In the genomic region with DNA sequence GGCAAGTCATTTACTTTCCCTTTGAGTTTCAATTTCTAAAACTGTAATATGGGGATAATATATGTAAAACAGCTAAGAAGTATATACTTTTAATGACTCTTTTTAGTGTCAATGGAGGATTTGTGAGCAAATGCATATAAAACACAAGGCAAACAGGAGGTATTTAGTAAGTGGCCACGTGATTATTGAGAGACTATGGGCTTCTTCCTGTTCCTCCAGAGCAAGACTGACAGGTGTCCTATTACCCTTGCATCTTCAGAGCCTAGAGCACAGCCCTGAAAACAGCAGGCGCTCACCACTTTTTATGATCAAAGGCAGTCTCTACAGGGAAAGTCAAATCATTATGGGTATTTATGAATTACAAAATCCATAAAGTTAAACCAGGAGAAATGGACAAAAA, we compare ENCODE assay signal across 15 cellular contexts. TPM values are rescaled to one million over a fixed set of nuclear protein-coding genes. Genes with fewer than 3 reads are reported as not detected.
DNase-seq lines count a peak whose midpoint lies in the region; ATAC-seq and TF ChIP-seq lines count a peak whose summit lies in the region.
"Had no signal": no experiment of that assay in that cellular context is flagged by ENCODE, and none has a peak within 500 bp of the region (broad histone marks: within the 10 kb centered on the region; RNA-seq: fewer than 3 reads in every experiment).

No MANE protein-coding gene starts in this region.

- H3K36me3 Mint-ChIP-seq in CD4-positive, alpha-beta memory T cell = no peaks in the 10 kb centered on the region
- H3K36me3 Mint-ChIP-seq in WTC11 (no peaks in the 10 kb centered on the region), memory B cell (no peaks in the 10 kb centered on the region)

- POLR2A ChIA-PET in CD4-positive, alpha-beta memory T cell (lab: Charles Lee; ENCODE audit: partially characterized antibody) = no interaction called here
- POLR2A ChIA-PET in WTC11 (lab: Charles Lee) = interaction anchor here (1.3 kb wide), 1 partner anchor 10 kb away, joined by 5 read pairs; no protein-coding TSS in a partner anchor

- peaks cover 0 to 3% (median 0%) of the 10 kb centered on the region in 8 donors for H3K9me3 Mint-ChIP-seq in CD4-positive, alpha-beta memory T cell
- H3K9me3 Mint-ChIP-seq in WTC11 (no peaks in the 10 kb centered on the region), memory B cell (no peaks in the 10 kb centered on the region)

- no peak for ATAC-seq in WTC11
- no peak for ATAC-seq in memory B cell (ENCODE audit: low read depth)

- H3K4me1 ChIP-seq in CD4-positive, alpha-beta memory T cell (ENCODE audit: insufficient read depth, low read length) = peaks cover 13% of the 10 kb centered on the region
- no peaks in the 10 kb centered on the region for H3K4me1 ChIP-seq in prostate gland (replicated peaks)

- WGBS in prostate gland = 66% methylated on average over 2 of the region's 2 CpGs

- TF ChIP-seq CTCF in GM20000 (IDR thresholded peaks at IDR 0.05; ENCODE audit: extremely low read depth, missing control alignments) (no peak), WTC11 (IDR thresholded peaks at IDR 0.05) (no peak), prostate gland (IDR thresholded peaks at IDR 0.05) (no peak)

- DNase-seq in CD4-positive, alpha-beta memory T cell = no peak
- DNase-seq in GM20000 (ENCODE audit: low spot score) (peak; percentile 30), WTC11 (ENCODE audit: low spot score) (no peak), memory B cell (ENCODE audit: low spot score in 2 of 2) (no peak), substantia nigra (lab: John Stamatoyannopoulos, UW) (no peak), posterior cingulate gyrus (no peak), D341Med (ENCODE audit: low spot score) (no peak), prostate gland (ENCODE audit: low spot score) (no peak)
- DNase-seq: kidney, NCI-H226, psoas muscle had no signal

- H3K36me3 ChIP-seq in CD4-positive, alpha-beta memory T cell (ENCODE audit: insufficient read depth, low read length) = no peaks in the 10 kb centered on the region
- no peaks in the 10 kb centered on the region for H3K36me3 ChIP-seq in prostate gland
- H3K36me3 ChIP-seq: cardiac muscle cell, tibial nerve had no signal

- H3K4me3 Mint-ChIP-seq in CD4-positive, alpha-beta memory T cell = peak overlapping the region; percentile 28 to 81 (median 64)
- H3K4me3 Mint-ChIP-seq in WTC11 (peak overlapping the region; percentile 65), memory B cell (peak overlapping the region; percentile 94)

- H3K9me3 ChIP-seq in CD4-positive, alpha-beta memory T cell (ENCODE audit: control insufficient read depth in 1 of 2, low read length in 2 of 2) = no peaks in the 10 kb centered on the region
- H3K9me3 ChIP-seq in prostate gland = no peaks in the 10 kb centered on the region
- H3K9me3 ChIP-seq: psoas muscle, SJSA1, tibial nerve had no signal

- H3K27ac Mint-ChIP-seq in CD4-positive, alpha-beta memory T cell = no peak overlapping the region
- H3K27ac Mint-ChIP-seq in WTC11 (peak overlapping the region; percentile 32), memory B cell (no peak overlapping the region)

- peaks cover 10 to 20% (median 16%) of the 10 kb centered on the region in 4 donors for H3K4me1 Mint-ChIP-seq in CD4-positive, alpha-beta memory T cell
- H3K4me1 Mint-ChIP-seq in WTC11 = peaks cover 47% of the 10 kb centered on the region
- H3K4me1 Mint-ChIP-seq in memory B cell = peaks cover 10% of the 10 kb centered on the region

- CTCF ChIA-PET in CD4-positive, alpha-beta memory T cell (lab: Charles Lee; ENCODE audit: partially characterized antibody) = no interaction called here
- CTCF ChIA-PET in WTC11 (lab: Charles Lee) = interaction anchor here (0.7 to 3.7 kb wide), 12 partner anchors 22 to 471 kb away, joined by 3 to 28 read pairs (median 6); no protein-coding TSS in a partner anchor

- intact Hi-C loops in CD4-positive, alpha-beta memory T cell (cut with micrococcal nuclease) = no loop called here
- intact Hi-C loops in posterior cingulate gyrus (cut with DNase I) = loop anchor here (2.0 to 10.0 kb wide), 4 partner anchors 78 to 470 kb away; no protein-coding TSS in a partner anchor
- intact Hi-C loops in prostate gland (cut with DNase I) = loop anchor here (10.0 kb wide), 1 partner anchor 392 kb away; no protein-coding TSS in a partner anchor

- no peak overlapping the region for H3K27ac ChIP-seq in CD4-positive, alpha-beta memory T cell (ENCODE audit: low read depth, low read length)
- no peak overlapping the region for H3K27ac ChIP-seq in substantia nigra (ENCODE audit: low read depth, low read length, poor library complexity, severe bottlenecking)
- H3K27ac ChIP-seq in prostate gland = no peak overlapping the region
- H3K27ac ChIP-seq: cardiac muscle cell, SJSA1 had no signal

- no peak overlapping the region for H3K4me3 ChIP-seq in CD4-positive, alpha-beta memory T cell (ENCODE audit: low read length in 2 of 2)
- H3K4me3 ChIP-seq in prostate gland = no peak overlapping the region
- H3K4me3 ChIP-seq: K562 had no signal

- H3K27me3 ChIP-seq in CD4-positive, alpha-beta memory T cell (ENCODE audit: insufficient read depth, low read length) = peaks cover 3% of the 10 kb centered on the region
- H3K27me3 ChIP-seq in prostate gland (replicated peaks; ENCODE audit: insufficient read depth) = no peaks in the 10 kb centered on the region
- H3K27me3 ChIP-seq: cardiac muscle cell, SJSA1, tibial nerve had no signal

- peaks cover 41 to 47% of the 10 kb centered on the region in 2 donors for H3K27me3 Mint-ChIP-seq in CD4-positive, alpha-beta memory T cell
- H3K27me3 Mint-ChIP-seq in WTC11 (ENCODE audit: low read depth) (no peaks in the 10 kb centered on the region), memory B cell (peaks cover 12% of the 10 kb centered on the region)

- TF ChIP-seq POLR2A in prostate gland (IDR thresholded peaks at IDR 0.05) = no peak

TF ChIP-seq in WTC11, 78 proteins besides CTCF, POLR2A, EP300 and RAD21:
- TF ChIP-seq RORB (CRISPR knock-in tag; IDR thresholded peaks at IDR 0.05) (no peak), NFE2L1 (CRISPR knock-in tag; IDR thresholded peaks at IDR 0.05) (no peak), OVOL2 (CRISPR knock-in tag; IDR thresholded peaks at IDR 0.05; ENCODE audit: borderline replicate concordance) (no peak), FOXP1 (CRISPR knock-in tag; IDR thresholded peaks at IDR 0.05; ENCODE audit: borderline replicate concordance) (no peak)
- TF ChIP-seq, protein P1, sequence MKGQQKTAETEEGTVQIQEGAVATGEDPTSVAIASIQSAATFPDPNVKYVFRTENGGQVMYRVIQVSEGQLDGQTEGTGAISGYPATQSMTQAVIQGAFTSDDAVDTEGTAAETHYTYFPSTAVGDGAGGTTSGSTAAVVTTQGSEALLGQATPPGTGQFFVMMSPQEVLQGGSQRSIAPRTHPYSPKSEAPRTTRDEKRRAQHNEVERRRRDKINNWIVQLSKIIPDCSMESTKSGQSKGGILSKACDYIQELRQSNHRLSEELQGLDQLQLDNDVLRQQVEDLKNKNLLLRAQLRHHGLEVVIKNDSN (CRISPR knock-in tag; IDR thresholded peaks at IDR 0.05) = peak; percentile 80
- TF ChIP-seq, protein P2, sequence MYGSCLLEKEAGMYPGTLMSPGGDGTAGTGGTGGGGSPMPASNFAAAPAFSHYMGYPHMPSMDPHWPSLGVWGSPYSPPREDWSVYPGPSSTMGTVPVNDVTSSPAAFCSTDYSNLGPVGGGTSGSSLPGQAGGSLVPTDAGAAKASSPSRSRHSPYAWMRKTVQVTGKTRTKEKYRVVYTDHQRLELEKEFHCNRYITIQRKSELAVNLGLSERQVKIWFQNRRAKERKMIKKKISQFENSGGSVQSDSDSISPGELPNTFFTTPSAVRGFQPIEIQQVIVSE (CRISPR knock-in tag; IDR thresholded peaks at IDR 0.05; ENCODE audit: borderline replicate concordance) = no peak
- TF ChIP-seq, protein P3, sequence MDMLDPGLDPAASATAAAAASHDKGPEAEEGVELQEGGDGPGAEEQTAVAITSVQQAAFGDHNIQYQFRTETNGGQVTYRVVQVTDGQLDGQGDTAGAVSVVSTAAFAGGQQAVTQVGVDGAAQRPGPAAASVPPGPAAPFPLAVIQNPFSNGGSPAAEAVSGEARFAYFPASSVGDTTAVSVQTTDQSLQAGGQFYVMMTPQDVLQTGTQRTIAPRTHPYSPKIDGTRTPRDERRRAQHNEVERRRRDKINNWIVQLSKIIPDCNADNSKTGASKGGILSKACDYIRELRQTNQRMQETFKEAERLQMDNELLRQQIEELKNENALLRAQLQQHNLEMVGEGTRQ (CRISPR knock-in tag; IDR thresholded peaks at IDR 0.05) = peak; percentile 88

RNA-seq across cellular contexts. Expression of a gene that starts 0.9 kb away (rescaled TPM):
- not detected for total RNA-seq in CD4-positive, alpha-beta memory T cell
- not detected for polyA plus RNA-seq in CD4-positive, alpha-beta memory T cell
- total RNA-seq in WTC11 (2021) = 54.6 to 56.3 TPM (median 55.2 TPM) in 3 replicates
- total RNA-seq in prostate gland = 10 to 100 TPM in 1 of 2 donors, 1 to 10 TPM in 1; 7.3 to 11.1 TPM
- polyA plus RNA-seq: K562 had no signal

Comparison
In these comparisons a context has a peak if more than half of its experiments do, and no peak if none do; other contexts are left out.
1. RNA of a gene that starts 0.9 kb away (total RNA-seq): 54.6 to 56.3 TPM in WTC11 and 7.3 to 11.1 TPM in prostate gland; not detected in CD4-positive, alpha-beta memory T cell; every median in the first group is over 4 times any median in the second.
2. Peak in every context shown above with its lines, with median percentiles within 50 percentile points of each other: H3K4me3 Mint-ChIP-seq.